Comparison of ENCODE assay signal across 1 cellular context in the genomic region with DNA sequence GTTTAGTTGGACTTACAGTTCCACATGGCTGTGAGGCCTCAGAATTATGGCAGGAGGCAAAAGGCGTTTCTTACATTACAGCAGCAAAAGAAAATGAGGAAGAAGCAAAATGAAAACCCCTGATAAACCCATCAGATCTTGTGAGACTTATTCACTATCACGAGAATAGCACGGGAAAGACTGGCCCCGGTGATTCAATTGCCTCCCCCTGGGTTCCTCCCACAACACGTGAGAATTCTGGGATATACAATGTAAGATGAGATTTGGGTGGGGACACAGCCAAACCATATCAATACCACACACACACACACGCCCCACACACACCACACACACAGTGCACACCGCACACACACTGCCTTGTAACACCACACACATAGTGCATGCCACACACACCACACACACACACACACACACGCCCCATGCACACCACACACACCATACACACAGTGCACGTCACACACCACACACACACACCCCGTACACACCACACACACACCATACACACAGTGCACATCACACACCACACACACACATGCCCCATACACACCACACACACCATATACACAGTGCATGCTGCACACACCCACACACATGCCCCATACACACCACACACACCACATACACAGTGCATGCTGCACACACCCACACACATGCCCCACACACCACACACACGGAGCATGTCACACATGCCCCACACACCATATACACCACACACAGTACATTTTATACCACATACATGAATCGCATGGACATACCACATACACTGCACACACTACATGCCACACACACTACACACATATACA.
TF ChIP-seq lines count a peak whose summit lies in the region.

No MANE protein-coding gene starts in this region.

TF ChIP-seq in IMR-90, 13 proteins besides CTCF, POLR2A, EP300 and RAD21 (continued from another document):
- TF ChIP-seq USF2 (IDR thresholded peaks at IDR 0.05; ENCODE audit: low read depth, low read length) (no peak), RCOR1 (IDR thresholded peaks at IDR 0.05; ENCODE audit: insufficient replicate concordance, low read length) (no peak), SMC3 (IDR thresholded peaks at IDR 0.05; ENCODE audit: low read depth, low read length) (no peak), FOS (IDR thresholded peaks at IDR 0.05; ENCODE audit: low read depth, low read length) (no peak), NFE2L2 (IDR thresholded peaks at IDR 0.05; ENCODE audit: low read depth, low read length) (no peak)
TF ChIP-seq in IMR-90: peak in this region for 0.
